8 cellular contexts compared by ENCODE assay signal in genomic region chr2:157897106-157897971, GRCh38. TPM values are rescaled to one million over a fixed set of nuclear protein-coding genes. Genes with fewer than 3 reads are reported as not detected.
A peak's percentile ranks its signal among the peaks of the same experiment; 100 is the strongest.
DNase-seq lines count a peak whose midpoint lies in the region; ATAC-seq and TF ChIP-seq lines count a peak whose summit lies in the region.

No MANE protein-coding gene starts in this region.

- H3K27me3 ChIP-seq in OCI-LY3 (ENCODE audit: low read depth, low read length): no peaks in the 10 kb centered on the region
- no peaks in the 10 kb centered on the region for H3K27me3 ChIP-seq in upper lobe of left lung
- H3K27me3 ChIP-seq in esophagus muscularis mucosa: no peaks in the 10 kb centered on the region
- H3K27me3 ChIP-seq in mammary epithelial cell (ENCODE audit: insufficient read depth, low read length): no peaks in the 10 kb centered on the region

- TF ChIP-seq EP300 in upper lobe of left lung (IDR thresholded peaks at IDR 0.05) (no peak), esophagus muscularis mucosa (IDR thresholded peaks at IDR 0.05) (no peak)

- H3K4me1 ChIP-seq in OCI-LY3 (ENCODE audit: low read length): peaks cover 37% of the 10 kb centered on the region
- peaks cover 0 to 7% (median 2%) of the 10 kb centered on the region in 4 donors for H3K4me1 ChIP-seq in upper lobe of left lung
- H3K4me1 ChIP-seq in esophagus muscularis mucosa: peaks cover 0 to 7% (median 3%) of the 10 kb centered on the region in 4 donors
- H3K4me1 ChIP-seq in mammary epithelial cell (ENCODE audit: insufficient read depth, low read length): peaks cover 28% of the 10 kb centered on the region

- H3K36me3 ChIP-seq in OCI-LY3 (replicated peaks; ENCODE audit: low read depth, low read length) (no peaks in the 10 kb centered on the region), upper lobe of left lung (no peaks in the 10 kb centered on the region), esophagus muscularis mucosa (no peaks in the 10 kb centered on the region), mammary epithelial cell (ENCODE audit: insufficient read depth, low read length) (no peaks in the 10 kb centered on the region)

- intact Hi-C loops in dendritic cell treated with granulocyte-macrophage colony-stimulating factor and Interleukin-4, amounts not matched to agents 40 ng/mL and 50 ng/mL, for 4 days (cut with micrococcal nuclease): no loop called here
- intact Hi-C loops in esophagus muscularis mucosa (cut with DNase I): no loop called here
- intact Hi-C loops in mammary epithelial cell (cut with micrococcal nuclease): no loop called here

- H3K4me3 Mint-ChIP-seq in dendritic cell treated with granulocyte-macrophage colony-stimulating factor and Interleukin-4, amounts not matched to agents 40 ng/mL and 50 ng/mL, for 4 days: peak overlapping the region; percentile 70

- TF ChIP-seq CTCF in GM13976 (IDR thresholded peaks at IDR 0.05; ENCODE audit: borderline replicate concordance, control extremely low read depth, extremely low read depth, insufficient read depth, missing control alignments): no peak
- no peak for TF ChIP-seq CTCF in OCI-LY3 (IDR thresholded peaks at IDR 0.05; ENCODE audit: low read depth, low read length)
- no peak for TF ChIP-seq CTCF in upper lobe of left lung (IDR thresholded peaks at IDR 0.05)
- no peak for TF ChIP-seq CTCF in esophagus muscularis mucosa (IDR thresholded peaks at IDR 0.05)
- no peak for TF ChIP-seq CTCF in mammary epithelial cell (conservative IDR thresholded peaks at IDR 0.05 in 1 of 2, IDR thresholded peaks at IDR 0.05 in 1 of 2; ENCODE audit: extremely low read depth in 1 of 2, insufficient read depth in 1 of 2, low read depth in 1 of 2, low read length in 2 of 2)

- ATAC-seq in HG02623 (IDR thresholded peaks at IDR 0.05; ENCODE audit: unreplicated experiment) (peak; percentile 30), upper lobe of left lung (ENCODE audit: low FRiP score in 2 of 2) (no peak)

- no TSS peak for BruUV-seq in mammary epithelial cell (replicated peaks; lab: Mats Ljungman, UMichigan)

- H3K27me3 Mint-ChIP-seq in dendritic cell treated with granulocyte-macrophage colony-stimulating factor and Interleukin-4, amounts not matched to agents 40 ng/mL and 50 ng/mL, for 4 days: no peaks in the 10 kb centered on the region

- peak overlapping the region; percentile 5; the same call in 1 of the 2 replicates for H3K9ac ChIP-seq in OCI-LY3 (ENCODE audit: low read length)
- no peak overlapping the region for H3K9ac ChIP-seq in mammary epithelial cell (ENCODE audit: insufficient read depth, low read length)

- dilution Hi-C loops in mammary epithelial cell (cut with HindIII; ENCODE audit: low sequenced_read_pairs): no loop called here

- H3K4me1 Mint-ChIP-seq in dendritic cell treated with granulocyte-macrophage colony-stimulating factor and Interleukin-4, amounts not matched to agents 40 ng/mL and 50 ng/mL, for 4 days (ENCODE audit: low read depth): peaks cover 20% of the 10 kb centered on the region

- H3K79me2 ChIP-seq in OCI-LY3 (ENCODE audit: low read length) (no peaks in the 10 kb centered on the region), mammary epithelial cell (ENCODE audit: insufficient read depth, low read length) (no peaks in the 10 kb centered on the region)

- H4K20me1 ChIP-seq in OCI-LY3 (ENCODE audit: insufficient read depth, low read length) (no peaks in the 10 kb centered on the region), mammary epithelial cell (ENCODE audit: insufficient read depth, low read length) (no peaks in the 10 kb centered on the region)

- in situ Hi-C loops in GM13976 (cut with MboI; ENCODE audit: low sequenced_read_pairs, unreplicated experiment): no loop called here
- in situ Hi-C loops in mammary epithelial cell (cut with MboI; ENCODE audit: low sequenced_read_pairs in 2 of 2): no loop called here

- CTCF ChIA-PET in mammary epithelial cell (lab: Charles Lee; ENCODE audit: low non-redundant PET): no interaction called here

- H3K27ac ChIP-seq in OCI-LY3 (ENCODE audit: low read length) (peak overlapping the region; percentile 72), upper lobe of left lung (peak overlapping the region in 1 of 4 donors; percentile 35), esophagus muscularis mucosa (replicated peaks in 1 of 4) (no peak overlapping the region), mammary epithelial cell (ENCODE audit: insufficient read depth, low read depth, low read length) (no peak overlapping the region)

- H3K36me3 Mint-ChIP-seq in dendritic cell treated with granulocyte-macrophage colony-stimulating factor and Interleukin-4, amounts not matched to agents 40 ng/mL and 50 ng/mL, for 4 days (ENCODE audit: low read depth): no peaks in the 10 kb centered on the region

- H3K27ac Mint-ChIP-seq in dendritic cell treated with granulocyte-macrophage colony-stimulating factor and Interleukin-4, amounts not matched to agents 40 ng/mL and 50 ng/mL, for 4 days: peak overlapping the region; percentile 66

- H3K9me3 ChIP-seq in OCI-LY3 (ENCODE audit: insufficient read depth, low read length) (no peaks in the 10 kb centered on the region), upper lobe of left lung (no peaks in the 10 kb centered on the region), esophagus muscularis mucosa (no peaks in the 10 kb centered on the region), mammary epithelial cell (replicated peaks; ENCODE audit: insufficient read depth, low read length) (no peaks in the 10 kb centered on the region)

- H2AFZ ChIP-seq in OCI-LY3 (ENCODE audit: low read depth, low read length) (peak overlapping the region; percentile 55), mammary epithelial cell (ENCODE audit: low read depth, low read length) (no peak overlapping the region)

- peak overlapping the region; percentile 54 for H3K4me2 ChIP-seq in OCI-LY3 (ENCODE audit: low read length)
- no peak overlapping the region for H3K4me2 ChIP-seq in mammary epithelial cell (ENCODE audit: insufficient read depth, low read depth, low read length)

- DNase-seq in GM13976 (ENCODE audit: low spot score) (peak; percentile 45), GM03348 (ENCODE audit: low spot score) (no peak), upper lobe of left lung (no peak), esophagus muscularis mucosa (ENCODE audit: extremely low spot score) (no peak), mammary epithelial cell (no peak)

- H3K9me3 Mint-ChIP-seq in dendritic cell treated with granulocyte-macrophage colony-stimulating factor and Interleukin-4, amounts not matched to agents 40 ng/mL and 50 ng/mL, for 4 days: peaks cover 5% of the 10 kb centered on the region

- WGBS in upper lobe of left lung, 2 donors: 75 to 79% methylated on average over 4 of the region's 4 CpGs
- WGBS in esophagus muscularis mucosa: 89% methylated on average over 4 of the region's 4 CpGs
- 100% methylated on average over 4 of the region's 4 CpGs for WGBS in mammary epithelial cell (ENCODE audit: low coverage, missing lambda C conversion rate)

- H3K4me3 ChIP-seq in OCI-LY3 (ENCODE audit: low read length) (peak overlapping the region; percentile 33), upper lobe of left lung (no peak overlapping the region), esophagus muscularis mucosa (no peak overlapping the region), mammary epithelial cell (replicated peaks in 1 of 3; ENCODE audit: insufficient read depth in 1 of 3, low read depth in 2 of 3, low read length in 3 of 3) (no peak overlapping the region)

- TF ChIP-seq POLR2A in upper lobe of left lung (IDR thresholded peaks at IDR 0.05): no peak
- TF ChIP-seq POLR2A in esophagus muscularis mucosa (IDR thresholded peaks at IDR 0.05; ENCODE audit: low read depth): no peak

RNA-seq across cellular contexts. Expression of gene ACVR1, which starts 21.2 kb away (rescaled TPM):
- total RNA-seq in upper lobe of left lung: 10 to 100 TPM; 16.4 to 38.8 (median 25.8) TPM
- total RNA-seq in esophagus muscularis mucosa: 10 to 100 TPM; 25.2 to 39.1 (median 32.3) TPM
- 10 to 100 TPM; 35.1 to 41.2 TPM for total RNA-seq in mammary epithelial cell
- 17.1 TPM for polyA plus RNA-seq in mammary epithelial cell
- polyA minus RNA-seq in mammary epithelial cell: 57.2 TPM
